In genomic region chr5:167699434-167699833, GRCh38 we compare ENCODE assay signal across 9 cellular contexts.
DNase-seq lines count a peak whose midpoint lies in the region; ATAC-seq, FAIRE-seq and TF ChIP-seq lines count a peak whose summit lies in the region.
"Had no signal": no experiment of that assay in that cellular context is flagged by ENCODE, and none has a peak within 500 bp of the region (broad histone marks: within the 10 kb centered on the region; RNA-seq: fewer than 3 reads in every experiment).

No MANE protein-coding gene starts in this region.

- POLR2A ChIA-PET in CD8-positive, alpha-beta T cell (lab: Charles Lee) = no interaction called here

- peak; percentile 100 for FAIRE-seq in G401.6 (lab: Jason Lieb, UNC)

- CTCF ChIA-PET in CD8-positive, alpha-beta T cell (lab: Charles Lee) = no interaction called here

- no peaks in the 10 kb centered on the region for H3K27me3 Mint-ChIP-seq in neural crest cell (ENCODE audit: low read depth)
- H3K27me3 Mint-ChIP-seq in CD8-positive, alpha-beta T cell (ENCODE audit: low read depth) = no peaks in the 10 kb centered on the region
- H3K27me3 Mint-ChIP-seq: IgD-negative memory B cell had no signal

- H2AFZ ChIP-seq in MM.1S (ENCODE audit: low read length) = no peak overlapping the region

- no peak for DNase-seq in MM.1S
- DNase-seq in epithelial cell of prostate (ENCODE audit: low read depth, low spot score) = peak; percentile 99
- no peak for DNase-seq in neural crest cell (ENCODE audit: low read depth, low spot score)
- DNase-seq in anterior cingulate cortex (lab: John Stamatoyannopoulos, UW) = no peak
- DNase-seq in NCI-H2107 (lab: John Stamatoyannopoulos, UW) = no peak
- no peak for DNase-seq in CD8-positive, alpha-beta T cell

- no peaks in the 10 kb centered on the region for H3K36me3 ChIP-seq in MM.1S (replicated peaks; ENCODE audit: insufficient read depth, low read length)
- no peaks in the 10 kb centered on the region for H3K36me3 ChIP-seq in CD8-positive, alpha-beta T cell (ENCODE audit: insufficient read depth, low read length)

- peaks cover 15% of the 10 kb centered on the region for H3K4me1 Mint-ChIP-seq in neural crest cell
- no peaks in the 10 kb centered on the region for H3K4me1 Mint-ChIP-seq in CD8-positive, alpha-beta T cell (ENCODE audit: low read depth)
- H3K4me1 Mint-ChIP-seq: IgD-negative memory B cell had no signal

- H3K9me2 ChIP-seq in MM.1S (replicated peaks; ENCODE audit: insufficient read depth, low read length) = no peaks in the 10 kb centered on the region

- intact Hi-C loops in CD8-positive, alpha-beta T cell (cut with DNase I, micrococcal nuclease) = no loop called here

- H3K79me2 ChIP-seq in MM.1S (ENCODE audit: low read length) = no peaks in the 10 kb centered on the region

- no peaks in the 10 kb centered on the region for H4K20me1 ChIP-seq in MM.1S (ENCODE audit: insufficient read depth, low read length)

- no peak overlapping the region for H3K4me3 ChIP-seq in MM.1S (ENCODE audit: low read length)
- H3K4me3 ChIP-seq in CD8-positive, alpha-beta T cell (ENCODE audit: low read depth, low read length) = no peak overlapping the region

- H3K9ac ChIP-seq in MM.1S (ENCODE audit: low read length) = no peak overlapping the region

- H3K27ac ChIP-seq in MM.1S (ENCODE audit: low read length) = no peak overlapping the region
- peak overlapping the region; percentile 100 for H3K27ac ChIP-seq in epithelial cell of prostate
- no peak overlapping the region for H3K27ac ChIP-seq in CD8-positive, alpha-beta T cell (ENCODE audit: low read depth, low read length)

- peak overlapping the region; percentile 29 for H3K27ac Mint-ChIP-seq in neural crest cell (ENCODE audit: unreplicated experiment)
- no peak overlapping the region for H3K27ac Mint-ChIP-seq in CD8-positive, alpha-beta T cell
- H3K27ac Mint-ChIP-seq: IgD-negative memory B cell had no signal

- no peak for TF ChIP-seq CTCF in MM.1S (IDR thresholded peaks at IDR 0.05; ENCODE audit: low read length)
- no peak for TF ChIP-seq CTCF in neural crest cell (conservative IDR thresholded peaks at IDR 0.05)
- no peak for TF ChIP-seq CTCF in CD8-positive, alpha-beta T cell (IDR thresholded peaks at IDR 0.05)

- H3K27me3 ChIP-seq in MM.1S (replicated peaks; ENCODE audit: insufficient read depth, low read length) = no peaks in the 10 kb centered on the region
- H3K27me3 ChIP-seq in CD8-positive, alpha-beta T cell (ENCODE audit: insufficient read depth, low read length) = no peaks in the 10 kb centered on the region

- H3K9me3 ChIP-seq in MM.1S (replicated peaks; ENCODE audit: insufficient read depth, low read length) = no peaks in the 10 kb centered on the region
- H3K9me3 ChIP-seq in CD8-positive, alpha-beta T cell (ENCODE audit: low read length) = no peaks in the 10 kb centered on the region

- no peak overlapping the region for H3K4me3 Mint-ChIP-seq in neural crest cell
- no peak overlapping the region for H3K4me3 Mint-ChIP-seq in CD8-positive, alpha-beta T cell
- H3K4me3 Mint-ChIP-seq: IgD-negative memory B cell had no signal

- ATAC-seq in GM21381 (IDR thresholded peaks at IDR 0.05; ENCODE audit: unreplicated experiment) = no peak
- no peak for ATAC-seq in CD8-positive, alpha-beta T cell

- H3F3A ChIP-seq in MM.1S (ENCODE audit: insufficient read depth, low read length) = no peaks in the 10 kb centered on the region

- H3K9me3 Mint-ChIP-seq in neural crest cell = no peaks in the 10 kb centered on the region
- H3K9me3 Mint-ChIP-seq in CD8-positive, alpha-beta T cell = no peaks in the 10 kb centered on the region

- H3K4me2 ChIP-seq in MM.1S (ENCODE audit: low read depth, low read length) = peak overlapping the region; percentile 8; the same call in 1 of the 2 replicates

- H3K4me1 ChIP-seq in MM.1S (ENCODE audit: low read length) = no peaks in the 10 kb centered on the region
- H3K4me1 ChIP-seq in CD8-positive, alpha-beta T cell (ENCODE audit: insufficient read depth, low read length) = no peaks in the 10 kb centered on the region

- peaks cover 5% of the 10 kb centered on the region for H3K36me3 Mint-ChIP-seq in neural crest cell (ENCODE audit: low read depth)
- no peaks in the 10 kb centered on the region for H3K36me3 Mint-ChIP-seq in CD8-positive, alpha-beta T cell
- H3K36me3 Mint-ChIP-seq: IgD-negative memory B cell had no signal
